ENCODE assay signal across 14 cellular contexts in the genomic region with DNA sequence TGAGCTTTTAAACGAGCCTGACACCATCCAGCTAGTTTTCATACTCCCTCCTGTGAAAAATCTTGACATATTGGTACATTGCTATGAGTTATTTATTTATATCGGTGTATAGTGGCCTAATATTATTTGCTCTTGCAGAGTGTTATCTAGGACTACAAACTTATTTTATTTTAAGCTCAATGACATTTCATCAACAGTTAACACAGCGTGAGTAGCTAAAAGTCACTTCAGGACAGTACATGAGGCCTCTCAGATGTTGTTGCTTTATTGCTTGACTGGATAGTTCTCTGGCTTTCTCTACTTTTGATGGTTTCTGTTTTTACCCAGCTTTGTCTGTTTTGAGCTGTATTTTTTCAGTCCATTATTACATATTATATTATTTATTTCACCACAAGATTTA.
"Had no signal": no experiment of that assay in that cellular context is flagged by ENCODE, and none has a peak within 500 bp of the region (broad histone marks: within the 10 kb centered on the region; RNA-seq: fewer than 3 reads in every experiment).

No MANE protein-coding gene starts in this region.

- H3K4me3 Mint-ChIP-seq: activated CD8-positive, alpha-beta T cell treated with anti-CD3 and anti-CD28 coated beads, Interleukin-2, amount 10 ng/mL, durations not matched to agents 7 days and 5 days; activated naive CD8-positive, alpha-beta T cell had no signal

- H3K9me3 ChIP-seq: left lung, pancreas, SK-N-SH, transverse colon had no signal

- H3K27me3 Mint-ChIP-seq: activated naive CD8-positive, alpha-beta T cell; T-helper 17 cell had no signal

- H3K4me2 ChIP-seq: SK-N-SH had no signal

- H3K9ac ChIP-seq: SK-N-SH had no signal

- DNase-seq: activated CD4-positive, CD25-positive, alpha-beta regulatory T cell treated with anti-CD3 and anti-CD28 coated beads, Interleukin-2, amount 50 U/mL, for 72 hours; activated CD8-positive, alpha-beta T cell treated with anti-CD3 and anti-CD28 coated beads, Interleukin-2, amount 10 ng/mL, durations not matched to agents 7 days and 5 days; activated effector memory CD4-positive, alpha-beta T cell treated with Interleukin-2 at 50 U/mL for 16 hours; anterior cingulate cortex; foreskin melanocyte; islet precursor cell; left lung; pancreas; SK-N-SH; T-helper 17 cell; transverse colon had no signal

- H3K27ac ChIP-seq: pancreas, transverse colon had no signal

- H3K9me3 Mint-ChIP-seq: stimulated activated effector memory CD8-positive, alpha-beta T cell treated with anti-CD3 and anti-CD28 coated beads, Interleukin-12 subunit alpha, Interleukin-12 subunit beta, amount 100 ng/mL, for 72 hours had no signal

- H3K27ac Mint-ChIP-seq: activated CD8-positive, alpha-beta T cell treated with anti-CD3 and anti-CD28 coated beads, Interleukin-2, amount 10 ng/mL, durations not matched to agents 7 days and 5 days had no signal

- ATAC-seq: activated CD8-positive, alpha-beta T cell treated with anti-CD3 and anti-CD28 coated beads, Interleukin-2, amount 10 ng/mL, durations not matched to agents 7 days and 5 days; left lung; pancreas; T-helper 17 cell had no signal

- H3K27me3 ChIP-seq: left lung, pancreas, transverse colon had no signal

- H3K36me3 ChIP-seq: left lung, pancreas, transverse colon had no signal

- H3K36me3 Mint-ChIP-seq: activated naive CD8-positive, alpha-beta T cell had no signal

- H3K9me2 ChIP-seq: SK-N-SH had no signal

- H3K4me3 ChIP-seq: left lung, pancreas, skin epidermis, transverse colon had no signal
